ENCODE assay signal across 26 cellular contexts in the genomic region with DNA sequence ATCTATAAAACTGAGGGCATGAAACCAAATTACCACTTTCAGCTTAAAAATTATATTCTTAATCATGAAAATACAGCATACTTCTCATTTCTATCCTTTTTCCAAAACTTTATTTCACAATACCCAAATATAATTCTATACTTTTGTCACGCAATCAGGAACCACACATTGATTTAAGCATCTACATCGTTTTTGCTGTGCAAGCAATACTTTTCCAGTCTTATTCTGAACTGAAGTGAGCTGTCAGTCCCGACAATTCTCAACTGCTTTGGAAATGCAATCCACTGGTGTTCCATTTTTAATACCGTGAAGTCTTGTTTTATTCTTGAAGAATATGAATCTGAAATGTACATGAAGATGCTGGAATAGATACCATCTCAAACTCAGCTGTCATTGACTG.
"Had no signal": no experiment of that assay in that cellular context is flagged by ENCODE, and none has a peak within 500 bp of the region (broad histone marks: within the 10 kb centered on the region; RNA-seq: fewer than 3 reads in every experiment).

No MANE protein-coding gene starts in this region.

- ATAC-seq: sciatic nerve, upper lobe of right lung had no signal

- H3K27me3 Mint-ChIP-seq: memory B cell; progenitor cell of endocrine pancreas; stimulated activated naive CD8-positive, alpha-beta T cell treated with anti-CD3 and anti-CD28 coated beads, Interleukin-15, Interleukin-2, amounts not matched to agents 100 ng/mL and 50 ng/mL, for 24 hours had no signal

- H3K36me3 ChIP-seq: neural progenitor cell, thoracic aorta, upper lobe of right lung, uterus had no signal

- H3K4me1 Mint-ChIP-seq: memory B cell, nephron had no signal

- H3K4me1 ChIP-seq: neural progenitor cell, parathyroid adenoma, tibial nerve, upper lobe of right lung, uterus had no signal

- DNase-seq: dermis blood vessel endothelial cell; effector memory CD4-positive, alpha-beta T cell; erythroblast; esophagus squamous epithelium; foreskin melanocyte; hypothalamus; stimulated activated CD4-positive, alpha-beta T cell treated with anti-CD3 and anti-CD28 coated beads, Interleukin-12 subunit alpha, Interleukin-12 subunit beta, amount 100 ng/mL, for 4 hours; stimulated activated CD4-positive, alpha-beta T cell treated with anti-CD3 and anti-CD28 coated beads, Interleukin-1b, Interleukin-23, amount 100 ng/mL, for 48 hours; stimulated activated CD4-positive, alpha-beta T cell treated with anti-CD3 and anti-CD28 coated beads, Interleukin-4, amount 100 ng/mL, for 1 hour; stimulated activated CD8-positive, alpha-beta memory T cell treated with anti-CD3 and anti-CD28 coated beads, Interleukin-4, amount 100 ng/mL, for 48 hours; upper lobe of right lung; uterus had no signal

- H3K4me2 ChIP-seq: neural progenitor cell, smooth muscle cell had no signal

- FAIRE-seq: endothelial cell of umbilical vein, keratinocyte had no signal

- H3K27me3 ChIP-seq: esophagus squamous epithelium, neural progenitor cell, tibial nerve, upper lobe of right lung, uterus had no signal

- H3K9ac ChIP-seq: neural progenitor cell, parathyroid adenoma had no signal

- H3K9me3 ChIP-seq: esophagus squamous epithelium, thoracic aorta, upper lobe of right lung, uterus had no signal

- H3K79me2 ChIP-seq: parathyroid adenoma had no signal

- H3K27ac Mint-ChIP-seq: memory B cell; nephron; neural progenitor cell; progenitor cell of endocrine pancreas; stimulated activated naive CD8-positive, alpha-beta T cell treated with anti-CD3 and anti-CD28 coated beads, Interleukin-15, Interleukin-2, amounts not matched to agents 100 ng/mL and 50 ng/mL, for 24 hours had no signal

- H3K4me3 ChIP-seq: coronary artery, esophagus squamous epithelium, lung, neural progenitor cell, smooth muscle cell, thoracic aorta, tibial nerve, upper lobe of right lung, uterus had no signal

- H3K9me3 Mint-ChIP-seq: nephron, neural progenitor cell had no signal

- H2AFZ ChIP-seq: neural progenitor cell, parathyroid adenoma had no signal

- H3K27ac ChIP-seq: coronary artery, esophagus squamous epithelium, neural progenitor cell, parathyroid adenoma, thoracic aorta, tibial nerve, upper lobe of right lung, uterus had no signal

- H3K36me3 Mint-ChIP-seq: neural progenitor cell had no signal

- H3K4me3 Mint-ChIP-seq: memory B cell; nephron; neural progenitor cell; stimulated activated naive CD8-positive, alpha-beta T cell treated with anti-CD3 and anti-CD28 coated beads, Interleukin-15, Interleukin-2, amounts not matched to agents 100 ng/mL and 50 ng/mL, for 24 hours had no signal
